26 cellular contexts compared by ENCODE assay signal in the genomic region with DNA sequence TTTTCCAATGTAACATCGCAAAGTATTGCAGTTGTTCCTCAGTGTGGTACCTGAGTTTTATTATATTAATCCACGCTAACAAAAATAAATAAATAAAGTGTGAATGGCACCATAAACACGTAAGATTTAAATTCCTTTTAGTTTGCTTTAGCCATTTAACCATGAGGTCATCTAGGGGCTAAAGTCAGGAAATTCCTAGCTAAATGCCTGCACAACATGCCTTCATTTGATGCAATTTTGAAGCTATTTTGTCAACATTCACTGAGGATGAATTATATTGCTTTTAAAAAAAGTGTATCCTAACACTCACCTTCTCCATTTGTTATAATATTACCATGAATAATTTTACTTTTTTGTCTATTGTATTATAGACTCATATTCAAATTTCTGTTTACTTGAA.
"Had no signal": no experiment of that assay in that cellular context is flagged by ENCODE, and none has a peak within 500 bp of the region (broad histone marks: within the 10 kb centered on the region; RNA-seq: fewer than 3 reads in every experiment).

No MANE protein-coding gene starts in this region.

- H3K27ac ChIP-seq: cardiac muscle cell, SJSA1 had no signal

- H3K9me3 ChIP-seq: SJSA1 had no signal

- H3K36me3 ChIP-seq: cardiac muscle cell, SJSA1 had no signal

- FAIRE-seq: astrocyte had no signal

- H3K27me3 ChIP-seq: cardiac muscle cell had no signal

- H3K4me1 ChIP-seq: SJSA1 had no signal

- H3K4me3 ChIP-seq: cardiac muscle cell, SJSA1 had no signal

- ATAC-seq: activated CD8-positive, alpha-beta T cell treated with anti-CD3 and anti-CD28 coated beads, Interleukin-2, amount 10 ng/mL, durations not matched to agents 7 days and 5 days; T-helper 17 cell; WTC11 had no signal

- DNase-seq: activated CD4-positive, alpha-beta T cell treated with anti-CD3 and anti-CD28 coated beads for 48 hours; activated CD4-positive, alpha-beta T cell treated with anti-CD3 and anti-CD28 coated beads, Interleukin-2, amount 50 U/mL, for 4 hours; activated CD4-positive, CD25-positive, alpha-beta regulatory T cell treated with anti-CD3 and anti-CD28 coated beads, Interleukin-2, amount 50 U/mL, for 72 hours; activated CD8-positive, alpha-beta memory T cell treated with anti-CD3 and anti-CD28 coated beads, Interleukin-2, amount 50 U/mL, for 48 hours; activated CD8-positive, alpha-beta T cell treated with anti-CD3 and anti-CD28 coated beads, Interleukin-2, amount 10 ng/mL, durations not matched to agents 7 days and 5 days; activated naive CD4-positive, alpha-beta T cell; activated T-cell treated with anti-CD3 and anti-CD28 coated beads, Interleukin-2, amount 50 U/mL, for 1 hour; amniotic stem cell; Kasumi-1; KBM-7; NCI-H1092; NCI-H1436; NCI-H1694 treated with DMSO at 0.1 percent for 48 hours; NCI-H2029 treated with DMSO at 0.1 percent for 48 hours; NCI-H345; NCI-H510A; NCI-H526 treated with DMSO at 0.1 percent for 48 hours; NCI-H82; RPMI8226; SHP77; T-helper 17 cell; T-helper 9 cell had no signal
